ENCODE assay signal across 17 cellular contexts in genomic region chr12:128056299-128056885, GRCh38.
"Had no signal": no experiment of that assay in that cellular context is flagged by ENCODE, and none has a peak within 500 bp of the region (broad histone marks: within the 10 kb centered on the region; RNA-seq: fewer than 3 reads in every experiment).

No MANE protein-coding gene starts in this region.

- H3K36me3 ChIP-seq: adrenal gland, colonic mucosa, esophagus muscularis mucosa, pancreas, sigmoid colon, upper lobe of right lung had no signal

- H2AFZ ChIP-seq: hepatocyte had no signal

- H3K4me1 Mint-ChIP-seq: activated CD4-positive, alpha-beta memory T cell treated with anti-CD3 and anti-CD28 coated beads, Interleukin-2, amount 10 ng/mL, durations not matched to agents 7 days and 5 days; nephron; stimulated activated naive CD8-positive, alpha-beta T cell treated with anti-CD3 and anti-CD28 coated beads, Interleukin-15, amount 100 ng/mL, for 72 hours had no signal

- DNase-seq: activated CD4-positive, alpha-beta memory T cell treated with anti-CD3 and anti-CD28 coated beads, Interleukin-2, amount 10 ng/mL, durations not matched to agents 7 days and 5 days; activated effector memory CD4-positive, alpha-beta T cell treated with Interleukin-2 at 50 U/mL for 16 hours; activated naive CD4-positive, alpha-beta T cell treated with anti-CD3 and anti-CD28 coated beads, Interleukin-2, amount 50 U/mL, for 16 hours; activated T-cell treated with anti-CD3 and anti-CD28 coated beads, Interleukin-2, amount 50 U/mL, for 24 hours; adrenal gland; central memory CD4-positive, alpha-beta T cell; colonic mucosa; kidney glomerular epithelial cell; pancreas; sigmoid colon; stimulated activated CD4-positive, alpha-beta T cell treated with anti-CD3 and anti-CD28 coated beads, Interleukin-1b, Interleukin-23, amount 100 ng/mL, for 48 hours; stimulated activated naive CD8-positive, alpha-beta T cell treated with anti-CD3 and anti-CD28 coated beads, Interleukin-15, amount 100 ng/mL, for 72 hours; upper lobe of right lung had no signal

- H3K27me3 Mint-ChIP-seq: activated CD4-positive, alpha-beta memory T cell treated with anti-CD3 and anti-CD28 coated beads, Interleukin-2, amount 10 ng/mL, durations not matched to agents 7 days and 5 days; activated T-cell treated with anti-CD3 and anti-CD28 coated beads, Interleukin-2, amount 50 U/mL, for 24 hours; stimulated activated naive CD8-positive, alpha-beta T cell treated with anti-CD3 and anti-CD28 coated beads, Interleukin-15, amount 100 ng/mL, for 72 hours had no signal

- H3K27ac ChIP-seq: adrenal gland, colonic mucosa, esophagus muscularis mucosa, hepatocyte, pancreas, sigmoid colon, upper lobe of right lung, VCaP had no signal

- H3K27ac Mint-ChIP-seq: activated CD4-positive, alpha-beta memory T cell treated with anti-CD3 and anti-CD28 coated beads, Interleukin-2, amount 10 ng/mL, durations not matched to agents 7 days and 5 days; activated T-cell treated with anti-CD3 and anti-CD28 coated beads, Interleukin-2, amount 50 U/mL, for 24 hours; nephron; stimulated activated naive CD8-positive, alpha-beta T cell treated with anti-CD3 and anti-CD28 coated beads, Interleukin-15, amount 100 ng/mL, for 72 hours had no signal

- H3K4me3 ChIP-seq: adrenal gland, colonic mucosa, esophagus muscularis mucosa, hepatocyte, pancreas, sigmoid colon, upper lobe of right lung had no signal

- H3K9me3 ChIP-seq: adrenal gland, colonic mucosa, esophagus muscularis mucosa, pancreas, upper lobe of right lung had no signal

- H3K4me2 ChIP-seq: hepatocyte had no signal

- H3K79me2 ChIP-seq: hepatocyte had no signal

- H3K4me1 ChIP-seq: adrenal gland, colonic mucosa, esophagus muscularis mucosa, pancreas, sigmoid colon, upper lobe of right lung had no signal

- H3K27me3 ChIP-seq: adrenal gland, colonic mucosa, esophagus muscularis mucosa, hepatocyte, pancreas, upper lobe of right lung had no signal

- FAIRE-seq: pancreas had no signal

- ATAC-seq: pancreas; stimulated activated naive CD8-positive, alpha-beta T cell treated with anti-CD3 and anti-CD28 coated beads, Interleukin-15, amount 100 ng/mL, for 72 hours; upper lobe of right lung had no signal

- H3K4me3 Mint-ChIP-seq: activated CD4-positive, alpha-beta memory T cell treated with anti-CD3 and anti-CD28 coated beads, Interleukin-2, amount 10 ng/mL, durations not matched to agents 7 days and 5 days; activated T-cell treated with anti-CD3 and anti-CD28 coated beads, Interleukin-2, amount 50 U/mL, for 24 hours; nephron; stimulated activated naive CD8-positive, alpha-beta T cell treated with anti-CD3 and anti-CD28 coated beads, Interleukin-15, amount 100 ng/mL, for 72 hours had no signal
